In the genomic region with DNA sequence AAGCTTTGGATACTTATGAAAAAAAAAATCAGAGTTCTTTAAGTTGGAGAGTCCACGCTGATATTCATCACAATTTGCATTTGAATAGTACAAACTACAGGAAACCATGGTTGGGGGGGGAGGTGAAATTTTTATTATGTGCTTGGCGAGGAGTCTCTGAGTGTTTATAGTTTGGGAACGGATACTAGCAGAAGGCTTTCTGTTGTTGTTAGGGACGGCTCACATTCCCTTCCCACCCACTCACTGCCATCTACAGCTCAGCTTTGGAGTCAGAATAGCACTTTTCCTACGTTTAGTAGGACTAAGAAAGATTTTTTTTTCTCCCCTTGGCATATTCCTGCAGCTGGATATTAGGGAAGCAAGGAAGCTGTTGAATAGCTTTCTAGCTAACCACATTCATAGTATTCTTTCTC, we compare ENCODE assay signal across 8 cellular contexts.
A peak's percentile ranks its signal among the peaks of the same experiment; 100 is the strongest.
DNase-seq lines count a peak whose midpoint lies in the region; ATAC-seq and TF ChIP-seq lines count a peak whose summit lies in the region.

No MANE protein-coding gene starts in this region.

- TF ChIP-seq CTCF in coronary artery (IDR thresholded peaks at IDR 0.05) = no peak
- TF ChIP-seq CTCF in tibial artery (IDR thresholded peaks at IDR 0.05) = no peak

- H3K9me3 ChIP-seq in tibial artery = no peaks in the 10 kb centered on the region

- DNase-seq in NCI-H510A treated with DMSO at 0.1 percent for 48 hours (lab: John Stamatoyannopoulos, UW) (peak; percentile 11), NCI-H510A (lab: John Stamatoyannopoulos, UW) (no peak), coronary artery (ENCODE audit: low spot score) (no peak), lung microvascular endothelial cell (ENCODE audit: low read depth in 2 of 2) (peak; percentile 63 to 96), tibial artery (peak in 1 of 2 donors; percentile 48), occipital lobe (lab: John Stamatoyannopoulos, UW) (no peak)

- H3K4me3 ChIP-seq in coronary artery = peak overlapping the region; percentile 68
- H3K4me3 ChIP-seq in tibial artery = peak overlapping the region; percentile 32 to 38

- no peaks in the 10 kb centered on the region for H3K36me3 ChIP-seq in tibial artery

- ATAC-seq in HG02623 (IDR thresholded peaks at IDR 0.05; ENCODE audit: unreplicated experiment) = no peak

- peaks cover 0 to 37% (median 18%) of the 10 kb centered on the region in 4 donors for H3K4me1 ChIP-seq in tibial artery

- H3K27ac ChIP-seq in coronary artery (peak overlapping the region; percentile 80 to 93), tibial artery (peak overlapping the region; percentile 78 to 82)

- H3K27me3 ChIP-seq in tibial artery = no peaks in the 10 kb centered on the region

- intact Hi-C loops in tibial artery (cut with DNase I; ENCODE audit: low total_unique reads) = no loop called here

TF ChIP-seq in PFSK-1, 5 proteins besides CTCF, POLR2A, EP300 and RAD21:
- TF ChIP-seq POLR2AphosphoS5 (IDR thresholded peaks at IDR 0.05; ENCODE audit: low read depth, low read length) = no peak
- TF ChIP-seq SIN3A (IDR thresholded peaks at IDR 0.05; ENCODE audit: borderline replicate concordance, insufficient read depth, low read length) = peak; percentile 82; the same call in 1 of the 2 replicates
- TF ChIP-seq FOXP2 (optimal IDR thresholded peaks at IDR 0.05; ENCODE audit: borderline replicate concordance, extremely low read depth, extremely low read length, insufficient read depth) = peak; percentile 66
- TF ChIP-seq, protein P1, sequence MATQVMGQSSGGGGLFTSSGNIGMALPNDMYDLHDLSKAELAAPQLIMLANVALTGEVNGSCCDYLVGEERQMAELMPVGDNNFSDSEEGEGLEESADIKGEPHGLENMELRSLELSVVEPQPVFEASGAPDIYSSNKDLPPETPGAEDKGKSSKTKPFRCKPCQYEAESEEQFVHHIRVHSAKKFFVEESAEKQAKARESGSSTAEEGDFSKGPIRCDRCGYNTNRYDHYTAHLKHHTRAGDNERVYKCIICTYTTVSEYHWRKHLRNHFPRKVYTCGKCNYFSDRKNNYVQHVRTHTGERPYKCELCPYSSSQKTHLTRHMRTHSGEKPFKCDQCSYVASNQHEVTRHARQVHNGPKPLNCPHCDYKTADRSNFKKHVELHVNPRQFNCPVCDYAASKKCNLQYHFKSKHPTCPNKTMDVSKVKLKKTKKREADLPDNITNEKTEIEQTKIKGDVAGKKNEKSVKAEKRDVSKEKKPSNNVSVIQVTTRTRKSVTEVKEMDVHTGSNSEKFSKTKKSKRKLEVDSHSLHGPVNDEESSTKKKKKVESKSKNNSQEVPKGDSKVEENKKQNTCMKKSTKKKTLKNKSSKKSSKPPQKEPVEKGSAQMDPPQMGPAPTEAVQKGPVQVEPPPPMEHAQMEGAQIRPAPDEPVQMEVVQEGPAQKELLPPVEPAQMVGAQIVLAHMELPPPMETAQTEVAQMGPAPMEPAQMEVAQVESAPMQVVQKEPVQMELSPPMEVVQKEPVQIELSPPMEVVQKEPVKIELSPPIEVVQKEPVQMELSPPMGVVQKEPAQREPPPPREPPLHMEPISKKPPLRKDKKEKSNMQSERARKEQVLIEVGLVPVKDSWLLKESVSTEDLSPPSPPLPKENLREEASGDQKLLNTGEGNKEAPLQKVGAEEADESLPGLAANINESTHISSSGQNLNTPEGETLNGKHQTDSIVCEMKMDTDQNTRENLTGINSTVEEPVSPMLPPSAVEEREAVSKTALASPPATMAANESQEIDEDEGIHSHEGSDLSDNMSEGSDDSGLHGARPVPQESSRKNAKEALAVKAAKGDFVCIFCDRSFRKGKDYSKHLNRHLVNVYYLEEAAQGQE (IDR thresholded peaks at IDR 0.05; ENCODE audit: insufficient read depth in 1 of 2, low read depth in 2 of 2, low read length in 2 of 2) = no peak

Comparison
In these comparisons a context has a peak if more than half of its experiments do, and no peak if none do; other contexts are left out.
1. DNase-seq: peak in NCI-H510A treated with DMSO at 0.1 percent for 48 hours (single experiment) and lung microvascular endothelial cell (2 of 2); none in NCI-H510A (single experiment), coronary artery (single experiment) and occipital lobe (single experiment).